Comparison of ENCODE assay signal across 12 cellular contexts in the genomic region with DNA sequence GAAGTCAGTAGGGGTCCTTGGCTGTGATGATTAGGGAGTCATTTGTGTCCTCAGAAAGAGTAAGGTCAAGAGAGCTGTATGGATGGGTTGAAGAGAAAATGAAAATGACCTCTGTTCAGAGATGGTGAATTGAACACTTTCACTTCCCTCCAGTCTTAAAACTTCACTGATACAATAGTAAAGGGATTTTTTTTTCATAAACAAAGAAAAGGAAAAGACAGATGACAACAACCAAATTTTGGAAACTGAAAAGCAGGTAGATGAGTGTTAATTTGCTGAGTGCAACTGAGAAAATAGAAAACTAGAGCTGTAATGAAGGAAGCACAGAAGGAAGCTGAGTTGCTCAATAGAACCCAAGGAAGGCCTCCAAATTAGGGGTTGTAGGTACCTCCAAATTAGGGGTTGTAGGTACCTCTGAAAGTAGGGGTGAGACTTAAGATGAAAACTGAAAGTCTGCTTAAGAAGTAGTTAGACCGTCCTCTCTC. TPM values are rescaled to one million over a fixed set of nuclear protein-coding genes. Genes with fewer than 3 reads are reported as not detected.
DNase-seq lines count a peak whose midpoint lies in the region; ATAC-seq and TF ChIP-seq lines count a peak whose summit lies in the region.
"Had no signal": no experiment of that assay in that cellular context is flagged by ENCODE, and none has a peak within 500 bp of the region (broad histone marks: within the 10 kb centered on the region; RNA-seq: fewer than 3 reads in every experiment).

No MANE protein-coding gene starts in this region.

- CTCF ChIA-PET in activated CD8-positive, alpha-beta memory T cell treated with anti-CD3 and anti-CD28 coated beads, Interleukin-2, amount 10 ng/mL, durations not matched to agents 7 days and 5 days (lab: Charles Lee), result interaction anchor here (0.7 to 1.8 kb wide), 3 partner anchors 26 to 262 kb away, joined by 3 read pairs; no protein-coding TSS in a partner anchor
- CTCF ChIA-PET in PC-3 (lab: Charles Lee), result no interaction called here

- H3K9me3 ChIP-seq in PC-3 (ENCODE audit: low read length), result no peaks in the 10 kb centered on the region
- H3K9me3 ChIP-seq: neutrophil had no signal

- POLR2A ChIA-PET in PC-3 (lab: Charles Lee; ENCODE audit: unreplicated experiment), result no interaction called here

- peaks cover 2% of the 10 kb centered on the region for H3K4me1 ChIP-seq in PC-3 (ENCODE audit: insufficient read depth, low read length)

- H4K20me1 ChIP-seq in PC-3 (ENCODE audit: low read length), result no peaks in the 10 kb centered on the region

- no peaks in the 10 kb centered on the region for H3F3A ChIP-seq in PC-3 (ENCODE audit: low read length, unreplicated experiment)

- peak overlapping the region; percentile 85 for H3K27ac Mint-ChIP-seq in activated CD8-positive, alpha-beta memory T cell treated with anti-CD3 and anti-CD28 coated beads, Interleukin-2, amount 10 ng/mL, durations not matched to agents 7 days and 5 days
- peak overlapping the region; percentile 76 to 94 (median 92) for H3K27ac Mint-ChIP-seq in naive B cell

- H3K36me3 ChIP-seq in PC-3 (ENCODE audit: low read depth, low read length), result no peaks in the 10 kb centered on the region
- H3K36me3 ChIP-seq: cardiac muscle cell, neutrophil had no signal

- peak; percentile 71 for ATAC-seq in activated CD8-positive, alpha-beta memory T cell treated with anti-CD3 and anti-CD28 coated beads, Interleukin-2, amount 10 ng/mL, durations not matched to agents 7 days and 5 days
- ATAC-seq in GM21717 (IDR thresholded peaks at IDR 0.05; ENCODE audit: unreplicated experiment) (peak; percentile 96), HG03342 (IDR thresholded peaks at IDR 0.05; ENCODE audit: unreplicated experiment) (peak; percentile 98), naive B cell (ENCODE audit: low read depth in 2 of 2) (peak; percentile 96 to 97), PC-3 (no peak)

- no peak overlapping the region for H3K4me2 ChIP-seq in PC-3 (ENCODE audit: low read length)

- TF ChIP-seq CTCF in PC-3 (conservative IDR thresholded peaks at IDR 0.05; ENCODE audit: low read depth, low read length), result no peak

- H3K27me3 ChIP-seq in PC-3 (ENCODE audit: low read length), result no peaks in the 10 kb centered on the region
- H3K27me3 ChIP-seq: cardiac muscle cell, neutrophil had no signal

- H2AFZ ChIP-seq in PC-3 (ENCODE audit: low read length), result no peak overlapping the region

- BruUV-seq in PC-3 (replicated peaks; lab: Mats Ljungman, UMichigan), result no TSS peak

- no peak overlapping the region for H3K9ac ChIP-seq in PC-3 (ENCODE audit: low read length)

- peak overlapping the region; percentile 62 for H3K4me3 Mint-ChIP-seq in activated CD8-positive, alpha-beta memory T cell treated with anti-CD3 and anti-CD28 coated beads, Interleukin-2, amount 10 ng/mL, durations not matched to agents 7 days and 5 days
- H3K4me3 Mint-ChIP-seq in naive B cell, result peak overlapping the region in 7 of 8 donors; percentile 15 to 73 (median 35)

- intact Hi-C loops in PC-3 (cut with micrococcal nuclease), result no loop called here

- H3K9me2 ChIP-seq in PC-3 (replicated peaks; ENCODE audit: low read length), result no peaks in the 10 kb centered on the region

- no peaks in the 10 kb centered on the region for H3K27me3 Mint-ChIP-seq in activated CD8-positive, alpha-beta memory T cell treated with anti-CD3 and anti-CD28 coated beads, Interleukin-2, amount 10 ng/mL, durations not matched to agents 7 days and 5 days
- no peaks in the 10 kb centered on the region for H3K27me3 Mint-ChIP-seq in naive B cell

- no peak for DNase-seq in activated CD8-positive, alpha-beta memory T cell treated with anti-CD3 and anti-CD28 coated beads, Interleukin-2, amount 10 ng/mL, durations not matched to agents 7 days and 5 days
- DNase-seq in activated CD8-positive, alpha-beta memory T cell treated with anti-CD3 and anti-CD28 coated beads for 24 hours, result no peak
- DNase-seq in naive B cell, result peak; percentile 50
- no peak for DNase-seq in occipital lobe (lab: John Stamatoyannopoulos, UW)
- no peak for DNase-seq in PC-3
- no peak for DNase-seq in D341Med (ENCODE audit: low spot score)
- DNase-seq: hippocampal formation, NCI-H446 had no signal

- H3K4me1 Mint-ChIP-seq in activated CD8-positive, alpha-beta memory T cell treated with anti-CD3 and anti-CD28 coated beads, Interleukin-2, amount 10 ng/mL, durations not matched to agents 7 days and 5 days, result peaks cover 25% of the 10 kb centered on the region
- peaks cover 21 to 27% (median 25%) of the 10 kb centered on the region in 3 donors for H3K4me1 Mint-ChIP-seq in naive B cell

- no peaks in the 10 kb centered on the region for H3K9me3 Mint-ChIP-seq in activated CD8-positive, alpha-beta memory T cell treated with anti-CD3 and anti-CD28 coated beads, Interleukin-2, amount 10 ng/mL, durations not matched to agents 7 days and 5 days (ENCODE audit: low read depth)
- H3K9me3 Mint-ChIP-seq in naive B cell, result no peaks in the 10 kb centered on the region

- H3K36me3 Mint-ChIP-seq in activated CD8-positive, alpha-beta memory T cell treated with anti-CD3 and anti-CD28 coated beads, Interleukin-2, amount 10 ng/mL, durations not matched to agents 7 days and 5 days, result peaks cover 2% of the 10 kb centered on the region
- no peaks in the 10 kb centered on the region for H3K36me3 Mint-ChIP-seq in naive B cell

- H3K27ac ChIP-seq in PC-3 (ENCODE audit: low read length), result no peak overlapping the region
- H3K27ac ChIP-seq: cardiac muscle cell, neutrophil had no signal

- no peaks in the 10 kb centered on the region for H3K79me2 ChIP-seq in PC-3 (ENCODE audit: low read length)

- no peak overlapping the region for H3K4me3 ChIP-seq in PC-3 (ENCODE audit: low read length)
- H3K4me3 ChIP-seq: cardiac muscle cell had no signal

RNA-seq across cellular contexts. Expression of a gene that starts 14.8 kb away (rescaled TPM):
- total RNA-seq in activated CD8-positive, alpha-beta memory T cell treated with anti-CD3 and anti-CD28 coated beads, Interleukin-2, amount 10 ng/mL, durations not matched to agents 7 days and 5 days, result 10 to 100 TPM; 56.0 to 68.2 TPM
- polyA plus RNA-seq in naive B cell (ENCODE audit: low read depth in 6 of 6), result 100 to 1,000 TPM; 102 to 159 (median 133) TPM
- 21.2 TPM for total RNA-seq in occipital lobe
- total RNA-seq in PC-3 (2014; rRNA removed), result 2.1 TPM in 2 replicates
